8 cellular contexts compared by ENCODE assay signal in the genomic region with DNA sequence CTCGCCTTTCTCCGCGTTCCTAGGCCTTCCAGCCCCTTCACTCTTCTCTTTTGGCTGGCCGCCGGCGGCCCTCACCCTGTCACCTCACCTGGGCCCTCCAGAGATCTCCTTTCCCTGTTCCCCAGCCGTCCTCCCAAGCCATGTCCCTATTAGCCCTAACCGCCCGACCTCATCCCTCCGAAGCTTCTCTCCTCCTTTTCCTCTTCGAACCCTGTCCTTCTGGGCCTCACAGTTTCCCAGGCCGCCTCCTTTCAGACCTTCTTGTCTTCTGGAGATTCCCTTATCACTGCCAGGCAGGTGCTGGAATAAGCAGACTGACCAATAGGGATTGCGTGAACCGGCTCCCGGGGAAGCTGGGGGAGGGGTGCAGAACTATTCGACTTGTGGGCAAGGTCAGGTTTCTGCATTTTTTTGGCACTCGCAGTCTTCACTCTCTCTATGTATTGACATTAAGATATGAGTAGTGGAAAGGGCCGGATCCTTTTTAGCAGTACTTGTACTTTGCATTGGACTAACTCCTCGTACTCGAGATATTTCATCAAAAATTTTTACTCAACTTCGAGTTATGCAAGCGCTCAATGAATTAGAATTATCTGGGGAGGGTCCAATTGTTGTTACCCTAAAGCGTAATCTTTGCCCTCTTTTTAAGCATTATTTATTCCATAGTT. TPM values are rescaled to one million over a fixed set of nuclear protein-coding genes. Genes with fewer than 3 reads are reported as not detected.
DNase-seq lines count a peak whose midpoint lies in the region; ATAC-seq and TF ChIP-seq lines count a peak whose summit lies in the region.

No MANE protein-coding gene starts in this region.

- ATAC-seq in SK-N-SH treated with all-trans-retinoic acid at 6 μM for 48 hours (peak; percentile 60), GM21825 (IDR thresholded peaks at IDR 0.05; ENCODE audit: unreplicated experiment) (no peak)

- DNase-seq in HuH-7.5 (ENCODE audit: low spot score) = peak; percentile 52
- DNase-seq in cerebellum (ENCODE audit: low spot score) = peak; percentile 46
- peak; percentile 42 for DNase-seq in kidney glomerular epithelial cell (lab: John Stamatoyannopoulos, UW)
- DNase-seq in stimulated activated CD4-positive, alpha-beta T cell treated with anti-CD3 and anti-CD28 coated beads, Interleukin-2, amount 100 ng/mL, for 24 hours = peak; percentile 28 to 39
- no peak for DNase-seq in mesenteric fat pad (ENCODE audit: low spot score)

- H3K4me3 ChIP-seq in GM08714 (ENCODE audit: low read length) = peak overlapping the region; percentile 90

TF ChIP-seq in SK-N-SH treated with all-trans-retinoic acid at 6 μM for 48 hours, 23 proteins besides CTCF, POLR2A, EP300 and RAD21:
- TF ChIP-seq, protein P1, sequence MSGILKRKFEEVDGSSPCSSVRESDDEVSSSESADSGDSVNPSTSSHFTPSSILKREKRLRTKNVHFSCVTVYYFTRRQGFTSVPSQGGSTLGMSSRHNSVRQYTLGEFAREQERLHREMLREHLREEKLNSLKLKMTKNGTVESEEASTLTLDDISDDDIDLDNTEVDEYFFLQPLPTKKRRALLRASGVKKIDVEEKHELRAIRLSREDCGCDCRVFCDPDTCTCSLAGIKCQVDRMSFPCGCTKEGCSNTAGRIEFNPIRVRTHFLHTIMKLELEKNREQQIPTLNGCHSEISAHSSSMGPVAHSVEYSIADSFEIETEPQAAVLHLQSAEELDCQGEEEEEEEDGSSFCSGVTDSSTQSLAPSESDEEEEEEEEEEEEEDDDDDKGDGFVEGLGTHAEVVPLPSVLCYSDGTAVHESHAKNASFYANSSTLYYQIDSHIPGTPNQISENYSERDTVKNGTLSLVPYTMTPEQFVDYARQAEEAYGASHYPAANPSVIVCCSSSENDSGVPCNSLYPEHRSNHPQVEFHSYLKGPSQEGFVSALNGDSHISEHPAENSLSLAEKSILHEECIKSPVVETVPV (CRISPR knock-in tag; IDR thresholded peaks at IDR 0.05) = no peak
- TF ChIP-seq ZNF565 (CRISPR knock-in tag; conservative IDR thresholded peaks at IDR 0.05; ENCODE audit: low read depth) (no peak), RARB (CRISPR knock-in tag; IDR thresholded peaks at IDR 0.05) (no peak), OSR1 (CRISPR knock-in tag; IDR thresholded peaks at IDR 0.05) (no peak), ARNTL (CRISPR knock-in tag; IDR thresholded peaks at IDR 0.05; ENCODE audit: borderline replicate concordance, low read depth) (no peak), CREB5 (CRISPR knock-in tag; IDR thresholded peaks at IDR 0.05; ENCODE audit: low read depth) (no peak), ZC3H10 (CRISPR knock-in tag; IDR thresholded peaks at IDR 0.05) (no peak)

RNA-seq across cellular contexts. Expression of gene RHOT1, which starts 0.7 kb away (rescaled TPM):
- 93.3 TPM for total RNA-seq in cerebellum
- 33.2 TPM for total RNA-seq in mesenteric fat pad
